1 cellular context compared by ENCODE assay signal in the genomic region with DNA sequence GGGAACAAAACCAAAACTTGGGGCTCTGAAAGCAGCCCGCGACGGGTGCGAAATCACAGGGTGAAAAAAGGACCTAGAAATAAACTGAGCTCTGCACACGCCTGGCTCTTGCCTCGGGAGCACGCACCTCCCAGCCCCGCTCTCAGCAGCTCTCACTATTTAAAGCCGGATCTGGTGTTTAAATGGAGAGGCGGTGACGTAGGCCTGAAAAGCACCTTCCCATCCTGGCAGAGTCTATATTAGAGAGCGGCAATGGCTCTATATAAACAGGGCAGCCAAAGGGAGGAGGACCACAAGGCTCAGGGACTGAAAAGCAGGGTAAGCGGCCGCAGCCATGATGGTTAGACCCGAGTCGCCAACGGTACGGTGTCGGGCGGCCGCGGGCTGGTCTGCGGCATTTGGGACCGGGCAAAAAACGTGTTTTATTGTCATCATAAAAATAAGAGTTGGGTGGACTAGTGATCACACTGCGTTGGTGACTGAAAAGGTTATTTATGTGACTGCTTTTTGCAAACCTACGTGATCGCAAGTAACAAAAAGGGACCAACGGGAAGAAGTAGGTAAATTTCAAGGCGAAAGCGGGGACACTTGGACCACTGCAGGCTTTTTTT.
TF ChIP-seq lines count a peak whose summit lies in the region.

No MANE protein-coding gene starts in this region.

TF ChIP-seq in WTC11, 78 proteins besides CTCF, POLR2A, EP300 and RAD21 (continued from another document and continues in another):
- TF ChIP-seq, protein P1, sequence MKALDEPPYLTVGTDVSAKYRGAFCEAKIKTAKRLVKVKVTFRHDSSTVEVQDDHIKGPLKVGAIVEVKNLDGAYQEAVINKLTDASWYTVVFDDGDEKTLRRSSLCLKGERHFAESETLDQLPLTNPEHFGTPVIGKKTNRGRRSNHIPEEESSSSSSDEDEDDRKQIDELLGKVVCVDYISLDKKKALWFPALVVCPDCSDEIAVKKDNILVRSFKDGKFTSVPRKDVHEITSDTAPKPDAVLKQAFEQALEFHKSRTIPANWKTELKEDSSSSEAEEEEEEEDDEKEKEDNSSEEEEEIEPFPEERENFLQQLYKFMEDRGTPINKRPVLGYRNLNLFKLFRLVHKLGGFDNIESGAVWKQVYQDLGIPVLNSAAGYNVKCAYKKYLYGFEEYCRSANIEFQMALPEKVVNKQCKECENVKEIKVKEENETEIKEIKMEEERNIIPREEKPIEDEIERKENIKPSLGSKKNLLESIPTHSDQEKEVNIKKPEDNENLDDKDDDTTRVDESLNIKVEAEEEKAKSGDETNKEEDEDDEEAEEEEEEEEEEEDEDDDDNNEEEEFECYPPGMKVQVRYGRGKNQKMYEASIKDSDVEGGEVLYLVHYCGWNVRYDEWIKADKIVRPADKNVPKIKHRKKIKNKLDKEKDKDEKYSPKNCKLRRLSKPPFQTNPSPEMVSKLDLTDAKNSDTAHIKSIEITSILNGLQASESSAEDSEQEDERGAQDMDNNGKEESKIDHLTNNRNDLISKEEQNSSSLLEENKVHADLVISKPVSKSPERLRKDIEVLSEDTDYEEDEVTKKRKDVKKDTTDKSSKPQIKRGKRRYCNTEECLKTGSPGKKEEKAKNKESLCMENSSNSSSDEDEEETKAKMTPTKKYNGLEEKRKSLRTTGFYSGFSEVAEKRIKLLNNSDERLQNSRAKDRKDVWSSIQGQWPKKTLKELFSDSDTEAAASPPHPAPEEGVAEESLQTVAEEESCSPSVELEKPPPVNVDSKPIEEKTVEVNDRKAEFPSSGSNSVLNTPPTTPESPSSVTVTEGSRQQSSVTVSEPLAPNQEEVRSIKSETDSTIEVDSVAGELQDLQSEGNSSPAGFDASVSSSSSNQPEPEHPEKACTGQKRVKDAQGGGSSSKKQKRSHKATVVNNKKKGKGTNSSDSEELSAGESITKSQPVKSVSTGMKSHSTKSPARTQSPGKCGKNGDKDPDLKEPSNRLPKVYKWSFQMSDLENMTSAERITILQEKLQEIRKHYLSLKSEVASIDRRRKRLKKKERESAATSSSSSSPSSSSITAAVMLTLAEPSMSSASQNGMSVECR (CRISPR knock-in tag; IDR thresholded peaks at IDR 0.05; ENCODE audit: borderline replicate concordance), result peak; percentile 73; the same call in 1 of the 2 replicates
- TF ChIP-seq ZNF219 (CRISPR knock-in tag; IDR thresholded peaks at IDR 0.05; ENCODE audit: borderline replicate concordance) (no peak), NR2C2 (CRISPR knock-in tag; IDR thresholded peaks at IDR 0.05) (no peak), ZNF317 (CRISPR knock-in tag; IDR thresholded peaks at IDR 0.05; ENCODE audit: borderline replicate concordance, low read depth) (0 out of 2 replicates have a peak, but pooled peaks have one; percentile 36), JUN (CRISPR knock-in tag; IDR thresholded peaks at IDR 0.05) (no peak), ZNF416 (CRISPR knock-in tag; IDR thresholded peaks at IDR 0.05) (peak; percentile 81), PRRX2 (CRISPR knock-in tag; IDR thresholded peaks at IDR 0.05) (peak; percentile 49; the same call in 1 of the 2 replicates), NFE2L1 (CRISPR knock-in tag; IDR thresholded peaks at IDR 0.05) (peak; percentile 58; the same call in 1 of the 2 replicates), SOX15 (CRISPR knock-in tag; IDR thresholded peaks at IDR 0.05) (0 out of 2 replicates have a peak, but pooled peaks have one; percentile 33), TEAD4 (CRISPR knock-in tag; IDR thresholded peaks at IDR 0.05) (no peak), RELA (CRISPR knock-in tag; IDR thresholded peaks at IDR 0.05; ENCODE audit: borderline replicate concordance) (no peak), NR3C1 (CRISPR knock-in tag; conservative IDR thresholded peaks at IDR 0.05; ENCODE audit: low read depth) (no peak), RORB (CRISPR knock-in tag; IDR thresholded peaks at IDR 0.05) (no peak), NFYB (CRISPR knock-in tag; conservative IDR thresholded peaks at IDR 0.05; ENCODE audit: low read depth) (no peak), HMGA2 (CRISPR knock-in tag; IDR thresholded peaks at IDR 0.05) (no peak), ATF1 (CRISPR knock-in tag; IDR thresholded peaks at IDR 0.05) (no peak), SMAD4 (CRISPR knock-in tag; IDR thresholded peaks at IDR 0.05) (no peak), FOXP1 (CRISPR knock-in tag; IDR thresholded peaks at IDR 0.05; ENCODE audit: borderline replicate concordance) (peak; percentile 73; the same call in 1 of the 2 replicates), SMAD3 (CRISPR knock-in tag; IDR thresholded peaks at IDR 0.05; ENCODE audit: borderline replicate concordance) (peak; percentile 88), ZNF671 (CRISPR knock-in tag; IDR thresholded peaks at IDR 0.05) (peak; percentile 43; the same call in 1 of the 2 replicates), ZNF138 (CRISPR knock-in tag; conservative IDR thresholded peaks at IDR 0.05) (0 out of 2 replicates have a peak, but pooled peaks have one; percentile 65)
- TF ChIP-seq, protein P2, sequence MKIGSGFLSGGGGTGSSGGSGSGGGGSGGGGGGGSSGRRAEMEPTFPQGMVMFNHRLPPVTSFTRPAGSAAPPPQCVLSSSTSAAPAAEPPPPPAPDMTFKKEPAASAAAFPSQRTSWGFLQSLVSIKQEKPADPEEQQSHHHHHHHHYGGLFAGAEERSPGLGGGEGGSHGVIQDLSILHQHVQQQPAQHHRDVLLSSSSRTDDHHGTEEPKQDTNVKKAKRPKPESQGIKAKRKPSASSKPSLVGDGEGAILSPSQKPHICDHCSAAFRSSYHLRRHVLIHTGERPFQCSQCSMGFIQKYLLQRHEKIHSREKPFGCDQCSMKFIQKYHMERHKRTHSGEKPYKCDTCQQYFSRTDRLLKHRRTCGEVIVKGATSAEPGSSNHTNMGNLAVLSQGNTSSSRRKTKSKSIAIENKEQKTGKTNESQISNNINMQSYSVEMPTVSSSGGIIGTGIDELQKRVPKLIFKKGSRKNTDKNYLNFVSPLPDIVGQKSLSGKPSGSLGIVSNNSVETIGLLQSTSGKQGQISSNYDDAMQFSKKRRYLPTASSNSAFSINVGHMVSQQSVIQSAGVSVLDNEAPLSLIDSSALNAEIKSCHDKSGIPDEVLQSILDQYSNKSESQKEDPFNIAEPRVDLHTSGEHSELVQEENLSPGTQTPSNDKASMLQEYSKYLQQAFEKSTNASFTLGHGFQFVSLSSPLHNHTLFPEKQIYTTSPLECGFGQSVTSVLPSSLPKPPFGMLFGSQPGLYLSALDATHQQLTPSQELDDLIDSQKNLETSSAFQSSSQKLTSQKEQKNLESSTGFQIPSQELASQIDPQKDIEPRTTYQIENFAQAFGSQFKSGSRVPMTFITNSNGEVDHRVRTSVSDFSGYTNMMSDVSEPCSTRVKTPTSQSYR (CRISPR knock-in tag; IDR thresholded peaks at IDR 0.05), result 0 out of 2 replicates have a peak, but pooled peaks have one; percentile 19
- TF ChIP-seq, protein P3, sequence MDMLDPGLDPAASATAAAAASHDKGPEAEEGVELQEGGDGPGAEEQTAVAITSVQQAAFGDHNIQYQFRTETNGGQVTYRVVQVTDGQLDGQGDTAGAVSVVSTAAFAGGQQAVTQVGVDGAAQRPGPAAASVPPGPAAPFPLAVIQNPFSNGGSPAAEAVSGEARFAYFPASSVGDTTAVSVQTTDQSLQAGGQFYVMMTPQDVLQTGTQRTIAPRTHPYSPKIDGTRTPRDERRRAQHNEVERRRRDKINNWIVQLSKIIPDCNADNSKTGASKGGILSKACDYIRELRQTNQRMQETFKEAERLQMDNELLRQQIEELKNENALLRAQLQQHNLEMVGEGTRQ (CRISPR knock-in tag; IDR thresholded peaks at IDR 0.05), result peak; percentile 22; the same call in 1 of the 2 replicates
- TF ChIP-seq, protein P4, sequence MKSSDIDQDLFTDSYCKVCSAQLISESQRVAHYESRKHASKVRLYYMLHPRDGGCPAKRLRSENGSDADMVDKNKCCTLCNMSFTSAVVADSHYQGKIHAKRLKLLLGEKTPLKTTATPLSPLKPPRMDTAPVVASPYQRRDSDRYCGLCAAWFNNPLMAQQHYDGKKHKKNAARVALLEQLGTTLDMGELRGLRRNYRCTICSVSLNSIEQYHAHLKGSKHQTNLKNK (CRISPR knock-in tag; IDR thresholded peaks at IDR 0.05), result peak; percentile 57; the same call in 1 of the 2 replicates
- TF ChIP-seq, protein P5, sequence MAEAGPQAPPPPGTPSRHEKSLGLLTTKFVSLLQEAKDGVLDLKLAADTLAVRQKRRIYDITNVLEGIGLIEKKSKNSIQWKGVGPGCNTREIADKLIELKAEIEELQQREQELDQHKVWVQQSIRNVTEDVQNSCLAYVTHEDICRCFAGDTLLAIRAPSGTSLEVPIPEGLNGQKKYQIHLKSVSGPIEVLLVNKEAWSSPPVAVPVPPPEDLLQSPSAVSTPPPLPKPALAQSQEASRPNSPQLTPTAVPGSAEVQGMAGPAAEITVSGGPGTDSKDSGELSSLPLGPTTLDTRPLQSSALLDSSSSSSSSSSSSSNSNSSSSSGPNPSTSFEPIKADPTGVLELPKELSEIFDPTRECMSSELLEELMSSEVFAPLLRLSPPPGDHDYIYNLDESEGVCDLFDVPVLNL (CRISPR knock-in tag; IDR thresholded peaks at IDR 0.05; ENCODE audit: borderline replicate concordance, low read depth), result no peak
- TF ChIP-seq, protein P6, sequence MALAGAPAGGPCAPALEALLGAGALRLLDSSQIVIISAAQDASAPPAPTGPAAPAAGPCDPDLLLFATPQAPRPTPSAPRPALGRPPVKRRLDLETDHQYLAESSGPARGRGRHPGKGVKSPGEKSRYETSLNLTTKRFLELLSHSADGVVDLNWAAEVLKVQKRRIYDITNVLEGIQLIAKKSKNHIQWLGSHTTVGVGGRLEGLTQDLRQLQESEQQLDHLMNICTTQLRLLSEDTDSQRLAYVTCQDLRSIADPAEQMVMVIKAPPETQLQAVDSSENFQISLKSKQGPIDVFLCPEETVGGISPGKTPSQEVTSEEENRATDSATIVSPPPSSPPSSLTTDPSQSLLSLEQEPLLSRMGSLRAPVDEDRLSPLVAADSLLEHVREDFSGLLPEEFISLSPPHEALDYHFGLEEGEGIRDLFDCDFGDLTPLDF (CRISPR knock-in tag; IDR thresholded peaks at IDR 0.05), result no peak
- TF ChIP-seq, protein P7, sequence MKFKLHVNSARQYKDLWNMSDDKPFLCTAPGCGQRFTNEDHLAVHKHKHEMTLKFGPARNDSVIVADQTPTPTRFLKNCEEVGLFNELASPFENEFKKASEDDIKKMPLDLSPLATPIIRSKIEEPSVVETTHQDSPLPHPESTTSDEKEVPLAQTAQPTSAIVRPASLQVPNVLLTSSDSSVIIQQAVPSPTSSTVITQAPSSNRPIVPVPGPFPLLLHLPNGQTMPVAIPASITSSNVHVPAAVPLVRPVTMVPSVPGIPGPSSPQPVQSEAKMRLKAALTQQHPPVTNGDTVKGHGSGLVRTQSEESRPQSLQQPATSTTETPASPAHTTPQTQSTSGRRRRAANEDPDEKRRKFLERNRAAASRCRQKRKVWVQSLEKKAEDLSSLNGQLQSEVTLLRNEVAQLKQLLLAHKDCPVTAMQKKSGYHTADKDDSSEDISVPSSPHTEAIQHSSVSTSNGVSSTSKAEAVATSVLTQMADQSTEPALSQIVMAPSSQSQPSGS (CRISPR knock-in tag; IDR thresholded peaks at IDR 0.05; ENCODE audit: borderline replicate concordance, low read depth), result no peak
- TF ChIP-seq, protein P8, sequence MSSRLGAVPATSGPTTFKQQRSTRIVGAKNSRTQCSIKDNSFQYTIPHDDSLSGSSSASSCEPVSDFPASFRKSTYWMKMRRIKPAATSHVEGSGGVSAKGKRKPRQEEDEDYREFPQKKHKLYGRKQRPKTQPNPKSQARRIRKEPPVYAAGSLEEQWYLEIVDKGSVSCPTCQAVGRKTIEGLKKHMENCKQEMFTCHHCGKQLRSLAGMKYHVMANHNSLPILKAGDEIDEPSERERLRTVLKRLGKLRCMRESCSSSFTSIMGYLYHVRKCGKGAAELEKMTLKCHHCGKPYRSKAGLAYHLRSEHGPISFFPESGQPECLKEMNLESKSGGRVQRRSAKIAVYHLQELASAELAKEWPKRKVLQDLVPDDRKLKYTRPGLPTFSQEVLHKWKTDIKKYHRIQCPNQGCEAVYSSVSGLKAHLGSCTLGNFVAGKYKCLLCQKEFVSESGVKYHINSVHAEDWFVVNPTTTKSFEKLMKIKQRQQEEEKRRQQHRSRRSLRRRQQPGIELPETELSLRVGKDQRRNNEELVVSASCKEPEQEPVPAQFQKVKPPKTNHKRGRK (CRISPR knock-in tag; IDR thresholded peaks at IDR 0.05; ENCODE audit: borderline replicate concordance), result no peak
- TF ChIP-seq, protein P9, sequence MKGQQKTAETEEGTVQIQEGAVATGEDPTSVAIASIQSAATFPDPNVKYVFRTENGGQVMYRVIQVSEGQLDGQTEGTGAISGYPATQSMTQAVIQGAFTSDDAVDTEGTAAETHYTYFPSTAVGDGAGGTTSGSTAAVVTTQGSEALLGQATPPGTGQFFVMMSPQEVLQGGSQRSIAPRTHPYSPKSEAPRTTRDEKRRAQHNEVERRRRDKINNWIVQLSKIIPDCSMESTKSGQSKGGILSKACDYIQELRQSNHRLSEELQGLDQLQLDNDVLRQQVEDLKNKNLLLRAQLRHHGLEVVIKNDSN (CRISPR knock-in tag; IDR thresholded peaks at IDR 0.05), result 0 out of 2 replicates have a peak, but pooled peaks have one; percentile 40
- TF ChIP-seq, protein P10, sequence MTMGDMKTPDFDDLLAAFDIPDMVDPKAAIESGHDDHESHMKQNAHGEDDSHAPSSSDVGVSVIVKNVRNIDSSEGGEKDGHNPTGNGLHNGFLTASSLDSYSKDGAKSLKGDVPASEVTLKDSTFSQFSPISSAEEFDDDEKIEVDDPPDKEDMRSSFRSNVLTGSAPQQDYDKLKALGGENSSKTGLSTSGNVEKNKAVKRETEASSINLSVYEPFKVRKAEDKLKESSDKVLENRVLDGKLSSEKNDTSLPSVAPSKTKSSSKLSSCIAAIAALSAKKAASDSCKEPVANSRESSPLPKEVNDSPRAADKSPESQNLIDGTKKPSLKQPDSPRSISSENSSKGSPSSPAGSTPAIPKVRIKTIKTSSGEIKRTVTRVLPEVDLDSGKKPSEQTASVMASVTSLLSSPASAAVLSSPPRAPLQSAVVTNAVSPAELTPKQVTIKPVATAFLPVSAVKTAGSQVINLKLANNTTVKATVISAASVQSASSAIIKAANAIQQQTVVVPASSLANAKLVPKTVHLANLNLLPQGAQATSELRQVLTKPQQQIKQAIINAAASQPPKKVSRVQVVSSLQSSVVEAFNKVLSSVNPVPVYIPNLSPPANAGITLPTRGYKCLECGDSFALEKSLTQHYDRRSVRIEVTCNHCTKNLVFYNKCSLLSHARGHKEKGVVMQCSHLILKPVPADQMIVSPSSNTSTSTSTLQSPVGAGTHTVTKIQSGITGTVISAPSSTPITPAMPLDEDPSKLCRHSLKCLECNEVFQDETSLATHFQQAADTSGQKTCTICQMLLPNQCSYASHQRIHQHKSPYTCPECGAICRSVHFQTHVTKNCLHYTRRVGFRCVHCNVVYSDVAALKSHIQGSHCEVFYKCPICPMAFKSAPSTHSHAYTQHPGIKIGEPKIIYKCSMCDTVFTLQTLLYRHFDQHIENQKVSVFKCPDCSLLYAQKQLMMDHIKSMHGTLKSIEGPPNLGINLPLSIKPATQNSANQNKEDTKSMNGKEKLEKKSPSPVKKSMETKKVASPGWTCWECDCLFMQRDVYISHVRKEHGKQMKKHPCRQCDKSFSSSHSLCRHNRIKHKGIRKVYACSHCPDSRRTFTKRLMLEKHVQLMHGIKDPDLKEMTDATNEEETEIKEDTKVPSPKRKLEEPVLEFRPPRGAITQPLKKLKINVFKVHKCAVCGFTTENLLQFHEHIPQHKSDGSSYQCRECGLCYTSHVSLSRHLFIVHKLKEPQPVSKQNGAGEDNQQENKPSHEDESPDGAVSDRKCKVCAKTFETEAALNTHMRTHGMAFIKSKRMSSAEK (CRISPR knock-in tag; IDR thresholded peaks at IDR 0.05; ENCODE audit: borderline replicate concordance), result no peak
- TF ChIP-seq, protein P11, sequence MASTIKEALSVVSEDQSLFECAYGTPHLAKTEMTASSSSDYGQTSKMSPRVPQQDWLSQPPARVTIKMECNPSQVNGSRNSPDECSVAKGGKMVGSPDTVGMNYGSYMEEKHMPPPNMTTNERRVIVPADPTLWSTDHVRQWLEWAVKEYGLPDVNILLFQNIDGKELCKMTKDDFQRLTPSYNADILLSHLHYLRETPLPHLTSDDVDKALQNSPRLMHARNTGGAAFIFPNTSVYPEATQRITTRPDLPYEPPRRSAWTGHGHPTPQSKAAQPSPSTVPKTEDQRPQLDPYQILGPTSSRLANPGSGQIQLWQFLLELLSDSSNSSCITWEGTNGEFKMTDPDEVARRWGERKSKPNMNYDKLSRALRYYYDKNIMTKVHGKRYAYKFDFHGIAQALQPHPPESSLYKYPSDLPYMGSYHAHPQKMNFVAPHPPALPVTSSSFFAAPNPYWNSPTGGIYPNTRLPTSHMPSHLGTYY (CRISPR knock-in tag; IDR thresholded peaks at IDR 0.05), result no peak
